In the genomic region with DNA sequence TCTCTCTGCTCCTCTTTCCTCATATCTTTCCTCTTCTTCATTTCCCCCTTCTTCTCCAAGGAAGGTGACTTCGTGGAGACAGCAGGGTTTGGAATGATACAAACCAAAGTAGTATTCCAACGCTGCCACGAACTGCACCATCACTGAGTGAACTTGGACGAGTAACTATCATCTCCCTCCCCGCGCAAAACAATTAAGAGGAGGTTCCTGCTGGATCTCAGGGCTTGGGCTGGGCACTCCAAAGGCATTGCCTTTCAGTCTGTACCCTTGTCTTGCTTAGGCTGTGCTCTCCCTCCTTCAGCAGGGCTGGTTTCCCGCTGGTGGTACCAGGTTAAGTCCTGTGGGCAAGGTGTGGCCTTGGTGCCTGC, we compare ENCODE assay signal across 1 cellular context.
TF ChIP-seq lines count a peak whose summit lies in the region.

No MANE protein-coding gene starts in this region.

TF ChIP-seq in HCT116, 20 proteins besides CTCF, POLR2A, EP300 and RAD21 (continued from another document):
- TF ChIP-seq, protein P1, sequence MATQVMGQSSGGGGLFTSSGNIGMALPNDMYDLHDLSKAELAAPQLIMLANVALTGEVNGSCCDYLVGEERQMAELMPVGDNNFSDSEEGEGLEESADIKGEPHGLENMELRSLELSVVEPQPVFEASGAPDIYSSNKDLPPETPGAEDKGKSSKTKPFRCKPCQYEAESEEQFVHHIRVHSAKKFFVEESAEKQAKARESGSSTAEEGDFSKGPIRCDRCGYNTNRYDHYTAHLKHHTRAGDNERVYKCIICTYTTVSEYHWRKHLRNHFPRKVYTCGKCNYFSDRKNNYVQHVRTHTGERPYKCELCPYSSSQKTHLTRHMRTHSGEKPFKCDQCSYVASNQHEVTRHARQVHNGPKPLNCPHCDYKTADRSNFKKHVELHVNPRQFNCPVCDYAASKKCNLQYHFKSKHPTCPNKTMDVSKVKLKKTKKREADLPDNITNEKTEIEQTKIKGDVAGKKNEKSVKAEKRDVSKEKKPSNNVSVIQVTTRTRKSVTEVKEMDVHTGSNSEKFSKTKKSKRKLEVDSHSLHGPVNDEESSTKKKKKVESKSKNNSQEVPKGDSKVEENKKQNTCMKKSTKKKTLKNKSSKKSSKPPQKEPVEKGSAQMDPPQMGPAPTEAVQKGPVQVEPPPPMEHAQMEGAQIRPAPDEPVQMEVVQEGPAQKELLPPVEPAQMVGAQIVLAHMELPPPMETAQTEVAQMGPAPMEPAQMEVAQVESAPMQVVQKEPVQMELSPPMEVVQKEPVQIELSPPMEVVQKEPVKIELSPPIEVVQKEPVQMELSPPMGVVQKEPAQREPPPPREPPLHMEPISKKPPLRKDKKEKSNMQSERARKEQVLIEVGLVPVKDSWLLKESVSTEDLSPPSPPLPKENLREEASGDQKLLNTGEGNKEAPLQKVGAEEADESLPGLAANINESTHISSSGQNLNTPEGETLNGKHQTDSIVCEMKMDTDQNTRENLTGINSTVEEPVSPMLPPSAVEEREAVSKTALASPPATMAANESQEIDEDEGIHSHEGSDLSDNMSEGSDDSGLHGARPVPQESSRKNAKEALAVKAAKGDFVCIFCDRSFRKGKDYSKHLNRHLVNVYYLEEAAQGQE (IDR thresholded peaks at IDR 0.05; ENCODE audit: low read depth), result no peak
- no peak for TF ChIP-seq EZH2phosphoT487 (IDR thresholded peaks at IDR 0.05; ENCODE audit: borderline replicate concordance)
- TF ChIP-seq SP1 (IDR thresholded peaks at IDR 0.05; ENCODE audit: low read depth), result no peak
- TF ChIP-seq ZNF274 (IDR thresholded peaks at IDR 0.05; ENCODE audit: low read depth, low read length), result no peak
- no peak for TF ChIP-seq JUND (IDR thresholded peaks at IDR 0.05)
- TF ChIP-seq ELF1 (IDR thresholded peaks at IDR 0.05; ENCODE audit: borderline replicate concordance, low read depth), result no peak
- TF ChIP-seq, protein P2, sequence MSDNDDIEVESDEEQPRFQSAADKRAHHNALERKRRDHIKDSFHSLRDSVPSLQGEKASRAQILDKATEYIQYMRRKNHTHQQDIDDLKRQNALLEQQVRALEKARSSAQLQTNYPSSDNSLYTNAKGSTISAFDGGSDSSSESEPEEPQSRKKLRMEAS (IDR thresholded peaks at IDR 0.05), result no peak
- TF ChIP-seq TCF7L2 (IDR thresholded peaks at IDR 0.05; ENCODE audit: borderline replicate concordance, extremely low read depth, insufficient read depth, insufficient read length), result no peak
- TF ChIP-seq, protein P3, sequence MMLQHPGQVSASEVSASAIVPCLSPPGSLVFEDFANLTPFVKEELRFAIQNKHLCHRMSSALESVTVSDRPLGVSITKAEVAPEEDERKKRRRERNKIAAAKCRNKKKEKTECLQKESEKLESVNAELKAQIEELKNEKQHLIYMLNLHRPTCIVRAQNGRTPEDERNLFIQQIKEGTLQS (IDR thresholded peaks at IDR 0.05), result no peak
- no peak for TF ChIP-seq YY1 (IDR thresholded peaks at IDR 0.05; ENCODE audit: extremely low read depth, insufficient replicate concordance, low read depth, low read length)
- TF ChIP-seq, protein P4, sequence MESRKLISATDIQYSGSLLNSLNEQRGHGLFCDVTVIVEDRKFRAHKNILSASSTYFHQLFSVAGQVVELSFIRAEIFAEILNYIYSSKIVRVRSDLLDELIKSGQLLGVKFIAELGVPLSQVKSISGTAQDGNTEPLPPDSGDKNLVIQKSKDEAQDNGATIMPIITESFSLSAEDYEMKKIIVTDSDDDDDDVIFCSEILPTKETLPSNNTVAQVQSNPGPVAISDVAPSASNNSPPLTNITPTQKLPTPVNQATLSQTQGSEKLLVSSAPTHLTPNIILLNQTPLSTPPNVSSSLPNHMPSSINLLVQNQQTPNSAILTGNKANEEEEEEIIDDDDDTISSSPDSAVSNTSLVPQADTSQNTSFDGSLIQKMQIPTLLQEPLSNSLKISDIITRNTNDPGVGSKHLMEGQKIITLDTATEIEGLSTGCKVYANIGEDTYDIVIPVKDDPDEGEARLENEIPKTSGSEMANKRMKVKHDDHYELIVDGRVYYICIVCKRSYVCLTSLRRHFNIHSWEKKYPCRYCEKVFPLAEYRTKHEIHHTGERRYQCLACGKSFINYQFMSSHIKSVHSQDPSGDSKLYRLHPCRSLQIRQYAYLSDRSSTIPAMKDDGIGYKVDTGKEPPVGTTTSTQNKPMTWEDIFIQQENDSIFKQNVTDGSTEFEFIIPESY (IDR thresholded peaks at IDR 0.05; ENCODE audit: extremely low read depth, insufficient replicate concordance, low read length), result no peak
- no peak for TF ChIP-seq ZFX (IDR thresholded peaks at IDR 0.05)
- TF ChIP-seq SRF (IDR thresholded peaks at IDR 0.05; ENCODE audit: low read depth), result no peak
- no peak for TF ChIP-seq EGR1 (IDR thresholded peaks at IDR 0.05; ENCODE audit: low read depth)
- TF ChIP-seq CEBPB (IDR thresholded peaks at IDR 0.05; ENCODE audit: low read depth), result no peak
- no peak for TF ChIP-seq SIN3A (IDR thresholded peaks at IDR 0.05; ENCODE audit: low read depth)
